Comparison of ENCODE assay signal across 8 cellular contexts in genomic region chr4:154082760-154083530, GRCh38.
DNase-seq lines count a peak whose midpoint lies in the region; ATAC-seq and TF ChIP-seq lines count a peak whose summit lies in the region.

No MANE protein-coding gene starts in this region.

- no peaks in the 10 kb centered on the region for H4K20me1 ChIP-seq in PC-9 (ENCODE audit: insufficient read depth)

- no peaks in the 10 kb centered on the region for H3K79me2 ChIP-seq in PC-9 (ENCODE audit: low read depth)

- no peak overlapping the region for H3K4me2 ChIP-seq in PC-9

- BruUV-seq in PC-9 (replicated peaks; lab: Mats Ljungman, UMichigan) = no TSS peak

- ATAC-seq in GM21576 (IDR thresholded peaks at IDR 0.05; ENCODE audit: unreplicated experiment) = peak; percentile 52
- no peak for ATAC-seq in GM18907 (IDR thresholded peaks at IDR 0.05; ENCODE audit: unreplicated experiment)
- no peak for ATAC-seq in GM21723 (IDR thresholded peaks at IDR 0.05; ENCODE audit: unreplicated experiment)

- no peak overlapping the region for H3K27ac ChIP-seq in C4-2B
- no peak overlapping the region for H3K27ac ChIP-seq in PC-9
- no peak overlapping the region for H3K27ac ChIP-seq in substantia nigra (ENCODE audit: low read depth, low read length, poor library complexity, severe bottlenecking)

- no peaks in the 10 kb centered on the region for H3K9me3 ChIP-seq in PC-9 (ENCODE audit: insufficient read depth, low read depth)

- no peak overlapping the region for H2AFZ ChIP-seq in PC-9

- no peaks in the 10 kb centered on the region for H3F3A ChIP-seq in PC-9 (ENCODE audit: insufficient read depth, low read depth)

- POLR2A ChIA-PET in PC-9 (lab: Charles Lee; ENCODE audit: unreplicated experiment) = no interaction called here

- H3K9me2 ChIP-seq in PC-9 (ENCODE audit: insufficient read depth) = no peaks in the 10 kb centered on the region

- intact Hi-C loops in PC-9 (cut with micrococcal nuclease; ENCODE audit: unreplicated experiment) = no loop called here

- no peaks in the 10 kb centered on the region for H3K36me3 ChIP-seq in PC-9 (ENCODE audit: low read depth)

- DNase-seq in NCI-H82 treated with DMSO at 0.1 percent for 48 hours (lab: John Stamatoyannopoulos, UW; ENCODE audit: unreplicated experiment) (peak; percentile 0), glomerular visceral epithelial cell (ENCODE audit: extremely low spot score) (peak; percentile 80), PC-9 (no peak), substantia nigra (lab: John Stamatoyannopoulos, UW) (no peak)

- H3K27me3 ChIP-seq in PC-9 (ENCODE audit: insufficient read depth, low read depth) = no peaks in the 10 kb centered on the region

- CTCF ChIA-PET in PC-9 (lab: Charles Lee) = no interaction called here

- no peaks in the 10 kb centered on the region for H3K4me1 ChIP-seq in PC-9 (replicated peaks; ENCODE audit: insufficient read depth)

- no peak overlapping the region for H3K4me3 ChIP-seq in PC-9

- TF ChIP-seq CTCF in C4-2B (conservative IDR thresholded peaks at IDR 0.05) (peak; percentile 53), PC-9 (conservative IDR thresholded peaks at IDR 0.05) (no peak; the same call in 1 of the 2 replicates)

Comparison
In these comparisons a context has a peak if more than half of its experiments do, and no peak if none do; other contexts are left out.
1. DNase-seq: peak in NCI-H82 treated with DMSO at 0.1 percent for 48 hours (single experiment) and glomerular visceral epithelial cell (single experiment); none in PC-9 (0 of 2) and substantia nigra (0 of 49).